Comparison of ENCODE assay signal across 17 cellular contexts in the genomic region with DNA sequence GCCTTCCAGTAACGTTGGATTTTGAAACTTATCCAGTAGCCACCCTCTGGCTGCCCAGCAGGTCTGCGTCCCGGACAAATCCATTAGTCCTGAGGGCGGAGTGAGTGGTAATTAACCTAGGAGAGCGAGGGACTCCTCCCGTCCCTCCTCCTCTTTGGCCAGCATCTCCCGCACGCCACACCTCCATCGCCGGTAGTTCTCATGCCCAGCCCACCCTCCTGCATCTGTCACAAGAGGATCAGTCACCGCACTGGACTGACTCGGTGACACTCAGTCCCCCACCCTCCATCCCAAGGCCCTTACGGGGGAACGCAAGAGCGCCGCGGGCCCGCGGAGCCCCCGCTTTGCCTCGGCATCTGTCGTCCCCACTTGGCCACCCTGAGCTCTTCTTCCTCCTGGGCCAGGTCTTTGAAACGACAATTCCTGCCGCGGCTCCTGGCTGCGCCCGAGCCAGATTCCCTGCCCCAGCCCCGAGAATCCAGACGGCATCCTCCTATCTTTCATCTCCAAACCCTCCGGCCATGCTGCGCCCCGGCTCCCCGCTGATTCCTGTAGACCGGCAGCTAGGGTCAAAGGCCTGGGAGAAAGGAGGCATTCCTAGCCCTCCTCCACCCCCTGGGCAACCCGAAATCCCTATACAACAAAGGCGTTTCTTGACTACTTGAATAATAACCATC.
DNase-seq lines count a peak whose midpoint lies in the region; ATAC-seq and TF ChIP-seq lines count a peak whose summit lies in the region.
"Had no signal": no experiment of that assay in that cellular context is flagged by ENCODE, and none has a peak within 500 bp of the region (broad histone marks: within the 10 kb centered on the region; RNA-seq: fewer than 3 reads in every experiment).

No MANE protein-coding gene starts in this region.

- H4K20me1 ChIP-seq in fibroblast of lung (ENCODE audit: control insufficient read depth, extremely low read depth, insufficient read depth, low read length) (no peaks in the 10 kb centered on the region), neural progenitor cell (ENCODE audit: low read depth) (no peaks in the 10 kb centered on the region)

- H3K36me3 Mint-ChIP-seq in neural progenitor cell, result peaks cover 4% of the 10 kb centered on the region

- peaks cover 4% of the 10 kb centered on the region for H3K9me3 Mint-ChIP-seq in neural progenitor cell
- H3K9me3 Mint-ChIP-seq: activated T-cell treated with anti-CD3 and anti-CD28 coated beads, Interleukin-2, amount 50 U/mL, for 4 hours; central memory CD8-positive, alpha-beta T cell had no signal

- H3K9ac ChIP-seq in fibroblast of lung (ENCODE audit: insufficient read depth, low read length) (no peak overlapping the region), neural progenitor cell (no peak overlapping the region)

- H3K36me3 ChIP-seq in fibroblast of lung (ENCODE audit: control insufficient read depth, insufficient read depth, low read length) (no peaks in the 10 kb centered on the region), neural progenitor cell (no peaks in the 10 kb centered on the region)
- H3K36me3 ChIP-seq: SJCRH30, uterus had no signal

- H3K27ac ChIP-seq in fibroblast of lung (ENCODE audit: insufficient read depth, low read length), result no peak overlapping the region
- no peak overlapping the region for H3K27ac ChIP-seq in neural progenitor cell
- H3K27ac ChIP-seq: SJCRH30, uterus had no signal

- H3K9me3 ChIP-seq in fibroblast of lung (ENCODE audit: control insufficient read depth, insufficient read depth, low read depth, low read length), result no peaks in the 10 kb centered on the region
- no peaks in the 10 kb centered on the region for H3K9me3 ChIP-seq in neural progenitor cell (ENCODE audit: low read depth)
- H3K9me3 ChIP-seq: SJCRH30, uterus had no signal

- peaks cover 22% of the 10 kb centered on the region for H3F3A ChIP-seq in neural progenitor cell (ENCODE audit: low read depth)

- peak overlapping the region; percentile 88 for H3K27ac Mint-ChIP-seq in neural progenitor cell

- peaks cover 8% of the 10 kb centered on the region for H3K27me3 ChIP-seq in fibroblast of lung (ENCODE audit: control insufficient read depth, insufficient read depth, low read length)
- no peaks in the 10 kb centered on the region for H3K27me3 ChIP-seq in neural progenitor cell
- H3K27me3 ChIP-seq: SJCRH30, uterus had no signal

- no peaks in the 10 kb centered on the region for H3K4me1 ChIP-seq in fibroblast of lung (ENCODE audit: control insufficient read depth, extremely low read depth, insufficient read depth, low read length)
- H3K4me1 ChIP-seq in neural progenitor cell, result peaks cover 16% of the 10 kb centered on the region
- H3K4me1 ChIP-seq: SJCRH30, uterus had no signal

- H3K27me3 Mint-ChIP-seq in neural progenitor cell (ENCODE audit: insufficient read depth, low read depth), result peaks cover 16% of the 10 kb centered on the region

- no peak for TF ChIP-seq CTCF in fibroblast of lung (conservative IDR thresholded peaks at IDR 0.05 in 1 of 2, IDR thresholded peaks at IDR 0.05 in 1 of 2; ENCODE audit: low read depth in 1 of 2, low read length in 2 of 2)
- TF ChIP-seq CTCF in neural progenitor cell (IDR thresholded peaks at IDR 0.05), result peak; percentile 3

- H2AFZ ChIP-seq in fibroblast of lung (ENCODE audit: low read length), result peak overlapping the region; percentile 23
- peak overlapping the region; percentile 43 for H2AFZ ChIP-seq in neural progenitor cell (replicated peaks)

- ATAC-seq in GM21528 (IDR thresholded peaks at IDR 0.05; ENCODE audit: low FRiP score, unreplicated experiment), result no peak

- peak; percentile 5 for DNase-seq in Daoy (ENCODE audit: low read depth)
- DNase-seq in NCI-H2227 treated with DMSO at 0.1 percent for 48 hours (lab: John Stamatoyannopoulos, UW), result peak; percentile 16
- no peak for DNase-seq in fibroblast of lung (ENCODE audit: low read depth in 2 of 2)
- DNase-seq in neural progenitor cell (ENCODE audit: low spot score), result peak; percentile 86
- DNase-seq in RKO (ENCODE audit: low spot score), result no peak
- DNase-seq in NCI-H2107 (lab: John Stamatoyannopoulos, UW), result no peak
- DNase-seq in HUDEP-2 (lab: John Stamatoyannopoulos, UW; ENCODE audit: unreplicated experiment in 76 of 76), result no peak
- DNase-seq: activated CD4-positive, CD25-positive, alpha-beta regulatory T cell; activated T-cell treated with anti-CD3 and anti-CD28 coated beads, Interleukin-2, amount 50 U/mL, for 4 hours; COR-L47; head of caudate nucleus; NCI-H226; SJCRH30; stimulated activated CD4-positive, alpha-beta T cell treated with anti-CD3 and anti-CD28 coated beads, Interleukin-12 subunit alpha, Interleukin-12 subunit beta, amount 100 ng/mL, for 4 hours; uterus had no signal

- H3K4me1 Mint-ChIP-seq in neural progenitor cell, result peaks cover 12% of the 10 kb centered on the region

- peak overlapping the region; percentile 83 for H3K4me3 Mint-ChIP-seq in neural progenitor cell
- H3K4me3 Mint-ChIP-seq: activated T-cell treated with anti-CD3 and anti-CD28 coated beads, Interleukin-2, amount 50 U/mL, for 4 hours; central memory CD8-positive, alpha-beta T cell had no signal

- H3K4me3 ChIP-seq in fibroblast of lung (replicated peaks in 1 of 4; ENCODE audit: control extremely low read depth in 1 of 4, insufficient read depth in 1 of 4, low read depth in 3 of 4, low read length in 4 of 4) (peak overlapping the region in 2 of 4 experiments; percentile 13 to 22), neural progenitor cell (peak overlapping the region; percentile 54)
- H3K4me3 ChIP-seq: SJCRH30, uterus had no signal

- H3K4me2 ChIP-seq in fibroblast of lung (ENCODE audit: extremely low read depth, insufficient read depth, low read length), result peak overlapping the region; percentile 71
- H3K4me2 ChIP-seq in neural progenitor cell, result peak overlapping the region; percentile 88

- H3K79me2 ChIP-seq in fibroblast of lung (ENCODE audit: control insufficient read depth, insufficient read depth, low read length), result no peaks in the 10 kb centered on the region
- no peaks in the 10 kb centered on the region for H3K79me2 ChIP-seq in neural progenitor cell (ENCODE audit: low read depth)

Comparison
In these comparisons a context has a peak if more than half of its experiments do, and no peak if none do; other contexts are left out.
1. DNase-seq: peak in Daoy (single experiment), NCI-H2227 treated with DMSO at 0.1 percent for 48 hours (single experiment) and neural progenitor cell (single experiment); none in fibroblast of lung (0 of 2), RKO (single experiment), NCI-H2107 (single experiment) and HUDEP-2 (0 of 76).